17 cellular contexts compared by ENCODE assay signal in the genomic region with DNA sequence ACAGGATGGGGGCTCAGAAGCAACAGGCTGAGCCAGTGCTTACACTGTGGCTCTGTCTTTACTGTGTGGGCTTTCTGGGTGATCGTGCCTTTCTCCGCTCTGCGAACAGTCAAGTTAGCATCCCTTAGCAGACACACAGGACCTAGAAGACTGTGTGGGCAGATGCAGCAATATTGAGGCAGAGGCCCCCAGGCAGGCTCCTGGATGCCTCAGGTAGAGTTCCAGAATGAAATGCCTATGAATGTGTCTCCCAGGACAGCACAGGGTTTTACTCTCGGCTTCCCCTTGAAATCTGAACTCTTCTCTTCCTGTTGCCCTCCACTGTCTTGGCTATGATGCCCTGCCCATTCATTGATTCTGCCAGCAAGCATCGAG.
DNase-seq lines count a peak whose midpoint lies in the region; ATAC-seq and TF ChIP-seq lines count a peak whose summit lies in the region.
"Had no signal": no experiment of that assay in that cellular context is flagged by ENCODE, and none has a peak within 500 bp of the region (broad histone marks: within the 10 kb centered on the region; RNA-seq: fewer than 3 reads in every experiment).

No MANE protein-coding gene starts in this region.

- WGBS in spleen, 5 donors, result 78 to 90% (median 82%) methylated on average over 5 of the region's 5 CpGs
- WGBS in tibial nerve, 2 donors, result 85% methylated on average over 5 of the region's 5 CpGs

- H3K27me3 ChIP-seq in spleen (replicated peaks in 1 of 7) (peaks cover 0 to 32% (median 0%) of the 10 kb centered on the region in 7 donors), tibial nerve (no peaks in the 10 kb centered on the region)
- H3K27me3 ChIP-seq: BE2C had no signal

- no peak for TF ChIP-seq EP300 in tibial nerve (IDR thresholded peaks at IDR 0.05)

- ATAC-seq in natural killer cell treated with Interleukin-12 subunit alpha and Interleukin-12 subunit beta and Interleukin-15 and Interleukin-18, amount 100 ng/mL, for 72 hours, result no peak
- ATAC-seq in natural killer cell, result no peak

- no peaks in the 10 kb centered on the region for H3K36me3 ChIP-seq in spleen
- no peaks in the 10 kb centered on the region for H3K36me3 ChIP-seq in tibial nerve
- H3K36me3 ChIP-seq: BE2C had no signal

- no peak overlapping the region for H3K27ac Mint-ChIP-seq in natural killer cell treated with Interleukin-12 subunit alpha and Interleukin-12 subunit beta and Interleukin-15 and Interleukin-18, amount 100 ng/mL, for 72 hours
- H3K27ac Mint-ChIP-seq in natural killer cell, result no peak overlapping the region
- no peak overlapping the region for H3K27ac Mint-ChIP-seq in activated T-helper 2 cell treated with anti-CD3 and anti-CD28 coated beads, Interferon-gamma antibody, Interleukin-2, Interleukin-4, amounts not matched to agents 10 μg/mL and 5 μg/mL and 100 μg/mL, durations not matched to agents 14 hours and 24 hours and 36 hours
- H3K27ac Mint-ChIP-seq: CD4-positive, alpha-beta memory T cell; HFFc6 had no signal

- H3K27ac ChIP-seq in spleen (no peak overlapping the region), tibial nerve (no peak overlapping the region)
- H3K27ac ChIP-seq: A549, C4-2B, HL-60 had no signal

- H3K9me3 ChIP-seq in spleen (peaks cover 0 to 2% (median 0%) of the 10 kb centered on the region in 8 donors), tibial nerve (no peaks in the 10 kb centered on the region)
- H3K9me3 ChIP-seq: A549, BE2C had no signal

- H3K4me3 ChIP-seq in spleen (no peak overlapping the region), tibial nerve (no peak overlapping the region)
- H3K4me3 ChIP-seq: A549 had no signal

- DNase-seq in natural killer cell treated with Interleukin-12 subunit alpha and Interleukin-12 subunit beta and Interleukin-15 and Interleukin-18, amount 100 ng/mL, for 72 hours (ENCODE audit: low spot score), result peak; percentile 42
- DNase-seq in natural killer cell (no peak), ecto neural progenitor cell (ENCODE audit: low spot score) (peak; percentile 34), spleen (peak; percentile 23), mucosa of gallbladder (ENCODE audit: low spot score) (no peak), tibial nerve (ENCODE audit: low spot score in 2 of 2) (no peak)
- no peak for DNase-seq in activated T-helper 2 cell treated with anti-CD3 and anti-CD28 coated beads, Interferon-gamma antibody, Interleukin-2, Interleukin-4, amounts not matched to agents 10 μg/mL and 5 μg/mL and 100 μg/mL, durations not matched to agents 14 hours and 24 hours and 36 hours (ENCODE audit: low spot score)
- DNase-seq: BE2C; CD4-positive, alpha-beta memory T cell; DMS153; DMS79 treated with DMSO at 0.1 percent for 48 hours; EL; HCEC 1CT; HFFc6 had no signal

- H3K4me1 ChIP-seq in spleen (no peaks in the 10 kb centered on the region), tibial nerve (no peaks in the 10 kb centered on the region)
- H3K4me1 ChIP-seq: A549, BE2C had no signal

- H3K9me3 Mint-ChIP-seq in natural killer cell treated with Interleukin-12 subunit alpha and Interleukin-12 subunit beta and Interleukin-15 and Interleukin-18, amount 100 ng/mL, for 72 hours, result no peaks in the 10 kb centered on the region
- no peaks in the 10 kb centered on the region for H3K9me3 Mint-ChIP-seq in natural killer cell
- no peaks in the 10 kb centered on the region for H3K9me3 Mint-ChIP-seq in activated T-helper 2 cell treated with anti-CD3 and anti-CD28 coated beads, Interferon-gamma antibody, Interleukin-2, Interleukin-4, amounts not matched to agents 10 μg/mL and 5 μg/mL and 100 μg/mL, durations not matched to agents 14 hours and 24 hours and 36 hours
- H3K9me3 Mint-ChIP-seq: CD4-positive, alpha-beta memory T cell; HFFc6 had no signal

- H3K4me1 Mint-ChIP-seq in natural killer cell treated with Interleukin-12 subunit alpha and Interleukin-12 subunit beta and Interleukin-15 and Interleukin-18, amount 100 ng/mL, for 72 hours (ENCODE audit: low read depth in 2 of 2), result peaks cover 0 to 3% of the 10 kb centered on the region in 2 donors
- H3K4me1 Mint-ChIP-seq in natural killer cell, result no peaks in the 10 kb centered on the region
- no peaks in the 10 kb centered on the region for H3K4me1 Mint-ChIP-seq in activated T-helper 2 cell treated with anti-CD3 and anti-CD28 coated beads, Interferon-gamma antibody, Interleukin-2, Interleukin-4, amounts not matched to agents 10 μg/mL and 5 μg/mL and 100 μg/mL, durations not matched to agents 14 hours and 24 hours and 36 hours (ENCODE audit: low read depth)
- H3K4me1 Mint-ChIP-seq: CD4-positive, alpha-beta memory T cell had no signal

- no peaks in the 10 kb centered on the region for H3K36me3 Mint-ChIP-seq in natural killer cell treated with Interleukin-12 subunit alpha and Interleukin-12 subunit beta and Interleukin-15 and Interleukin-18, amount 100 ng/mL, for 72 hours
- no peaks in the 10 kb centered on the region for H3K36me3 Mint-ChIP-seq in natural killer cell
- H3K36me3 Mint-ChIP-seq in activated T-helper 2 cell treated with anti-CD3 and anti-CD28 coated beads, Interferon-gamma antibody, Interleukin-2, Interleukin-4, amounts not matched to agents 10 μg/mL and 5 μg/mL and 100 μg/mL, durations not matched to agents 14 hours and 24 hours and 36 hours (ENCODE audit: low read depth), result no peaks in the 10 kb centered on the region
- H3K36me3 Mint-ChIP-seq: CD4-positive, alpha-beta memory T cell had no signal

- intact Hi-C loops in natural killer cell (cut with micrococcal nuclease) (no loop called here), spleen (cut with DNase I; ENCODE audit: low total_unique reads) (no loop called here)
- intact Hi-C loops in activated T-helper 2 cell treated with anti-CD3 and anti-CD28 coated beads, Interferon-gamma antibody, Interleukin-2, Interleukin-4, amounts not matched to agents 10 μg/mL and 5 μg/mL and 100 μg/mL, durations not matched to agents 14 hours and 24 hours and 36 hours (cut with micrococcal nuclease), result no loop called here

- H3K4me3 Mint-ChIP-seq in natural killer cell treated with Interleukin-12 subunit alpha and Interleukin-12 subunit beta and Interleukin-15 and Interleukin-18, amount 100 ng/mL, for 72 hours, result no peak overlapping the region
- H3K4me3 Mint-ChIP-seq in natural killer cell, result no peak overlapping the region
- H3K4me3 Mint-ChIP-seq in activated T-helper 2 cell treated with anti-CD3 and anti-CD28 coated beads, Interferon-gamma antibody, Interleukin-2, Interleukin-4, amounts not matched to agents 10 μg/mL and 5 μg/mL and 100 μg/mL, durations not matched to agents 14 hours and 24 hours and 36 hours (ENCODE audit: low read depth), result no peak overlapping the region
- H3K4me3 Mint-ChIP-seq: CD4-positive, alpha-beta memory T cell; HFFc6 had no signal

- H3K27me3 Mint-ChIP-seq in natural killer cell treated with Interleukin-12 subunit alpha and Interleukin-12 subunit beta and Interleukin-15 and Interleukin-18, amount 100 ng/mL, for 72 hours, result peaks cover 11% of the 10 kb centered on the region in 2 donors
- H3K27me3 Mint-ChIP-seq in natural killer cell (ENCODE audit: low read depth in 2 of 2), result peaks cover 0 to 9% of the 10 kb centered on the region in 2 donors
- H3K27me3 Mint-ChIP-seq in activated T-helper 2 cell treated with anti-CD3 and anti-CD28 coated beads, Interferon-gamma antibody, Interleukin-2, Interleukin-4, amounts not matched to agents 10 μg/mL and 5 μg/mL and 100 μg/mL, durations not matched to agents 14 hours and 24 hours and 36 hours (ENCODE audit: low read depth), result peaks cover 2% of the 10 kb centered on the region

- no peak for TF ChIP-seq CTCF in natural killer cell (IDR thresholded peaks at IDR 0.05)
- TF ChIP-seq CTCF in spleen (IDR thresholded peaks at IDR 0.05 in 8 of 11, conservative IDR thresholded peaks at IDR 0.05 in 3 of 11), result no peak
- TF ChIP-seq CTCF in tibial nerve (IDR thresholded peaks at IDR 0.05), result no peak

- no peak for TF ChIP-seq POLR2A in spleen (IDR thresholded peaks at IDR 0.05)
- TF ChIP-seq POLR2A in tibial nerve (IDR thresholded peaks at IDR 0.05), result no peak

Comparison
In these comparisons a context has a peak if more than half of its experiments do, and no peak if none do; other contexts are left out.
1. DNase-seq: peak in natural killer cell treated with Interleukin-12 subunit alpha and Interleukin-12 subunit beta and Interleukin-15 and Interleukin-18, amount 100 ng/mL, for 72 hours (single experiment), ecto neural progenitor cell (single experiment) and spleen (single experiment); none in natural killer cell (single experiment), mucosa of gallbladder (single experiment), tibial nerve (0 of 2) and activated T-helper 2 cell treated with anti-CD3 and anti-CD28 coated beads, Interferon-gamma antibody, Interleukin-2, Interleukin-4, amounts not matched to agents 10 μg/mL and 5 μg/mL and 100 μg/mL, durations not matched to agents 14 hours and 24 hours and 36 hours (single experiment).